ENCODE assay signal across 10 cellular contexts in the genomic region with DNA sequence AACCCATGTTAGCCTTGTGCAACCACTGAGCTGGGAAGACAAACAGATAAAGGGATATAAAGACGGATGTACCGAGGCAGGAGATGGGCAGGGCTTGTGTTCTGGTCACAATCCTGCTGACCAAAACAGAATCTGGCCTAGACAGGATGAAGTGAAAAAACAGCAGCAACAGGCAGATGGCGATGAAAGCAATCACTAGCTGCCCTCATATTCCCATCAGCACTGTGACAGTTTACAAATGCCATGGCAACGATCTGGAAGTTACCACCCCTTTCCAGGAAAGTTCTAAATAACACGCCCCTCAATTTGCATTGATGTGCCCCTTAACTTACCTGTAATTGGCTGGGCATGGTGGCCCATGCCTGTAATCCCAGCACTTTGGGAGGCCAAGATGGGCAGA. TPM values are rescaled to one million over a fixed set of nuclear protein-coding genes. Genes with fewer than 3 reads are reported as not detected.
DNase-seq lines count a peak whose midpoint lies in the region; ATAC-seq and TF ChIP-seq lines count a peak whose summit lies in the region.
"Had no signal": no experiment of that assay in that cellular context is flagged by ENCODE, and none has a peak within 500 bp of the region (broad histone marks: within the 10 kb centered on the region; RNA-seq: fewer than 3 reads in every experiment).

No MANE protein-coding gene starts in this region.

- POLR2A ChIA-PET in HEK293T (lab: Yijun Ruan, JAX) = no interaction called here

- CTCF ChIA-PET in HEK293T (lab: Yijun Ruan, JAX) = interaction anchor here (1.6 kb wide), 1 partner anchor 86 kb away, joined by 20 read pairs; no protein-coding TSS in a partner anchor

- peak; percentile 10 for DNase-seq in AG08396 (ENCODE audit: low spot score)
- peak; percentile 23 for DNase-seq in HEK293T (ENCODE audit: extremely low spot score)
- peak; percentile 44 for DNase-seq in SW480 (ENCODE audit: low spot score)
- peak; percentile 18 for DNase-seq in hepatic stellate cell (ENCODE audit: low spot score)
- DNase-seq in AG08395 (ENCODE audit: low spot score) = no peak
- no peak for DNase-seq in NCI-H69 (lab: John Stamatoyannopoulos, UW)
- DNase-seq in ureter (ENCODE audit: low spot score) = no peak
- DNase-seq: activated CD4-positive, alpha-beta T cell treated with anti-CD3 and anti-CD28 coated beads for 36 hours; CD8-positive, alpha-beta T cell had no signal

- ATAC-seq in GM19455 (IDR thresholded peaks at IDR 0.05; ENCODE audit: unreplicated experiment) = no peak
- ATAC-seq: activated CD4-positive, alpha-beta T cell treated with anti-CD3 and anti-CD28 coated beads for 36 hours; CD8-positive, alpha-beta T cell had no signal

TF ChIP-seq in HEK293T, 16 proteins besides CTCF, POLR2A, EP300 and RAD21:
- TF ChIP-seq LEF1 (IDR thresholded peaks at IDR 0.05; ENCODE audit: borderline replicate concordance) (no peak), ARNT (IDR thresholded peaks at IDR 0.05) (no peak)
- TF ChIP-seq, protein P1, sequence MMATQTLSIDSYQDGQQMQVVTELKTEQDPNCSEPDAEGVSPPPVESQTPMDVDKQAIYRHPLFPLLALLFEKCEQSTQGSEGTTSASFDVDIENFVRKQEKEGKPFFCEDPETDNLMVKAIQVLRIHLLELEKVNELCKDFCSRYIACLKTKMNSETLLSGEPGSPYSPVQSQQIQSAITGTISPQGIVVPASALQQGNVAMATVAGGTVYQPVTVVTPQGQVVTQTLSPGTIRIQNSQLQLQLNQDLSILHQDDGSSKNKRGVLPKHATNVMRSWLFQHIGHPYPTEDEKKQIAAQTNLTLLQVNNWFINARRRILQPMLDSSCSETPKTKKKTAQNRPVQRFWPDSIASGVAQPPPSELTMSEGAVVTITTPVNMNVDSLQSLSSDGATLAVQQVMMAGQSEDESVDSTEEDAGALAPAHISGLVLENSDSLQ (IDR thresholded peaks at IDR 0.05) = peak; percentile 33; the same call in 1 of the 2 replicates

RNA-seq across cellular contexts. Expression of gene CD46, which starts 40.6 kb away (rescaled TPM):
- 348 TPM for total RNA-seq in ureter

Comparison
In these comparisons a context has a peak if more than half of its experiments do, and no peak if none do; other contexts are left out.
1. DNase-seq: peak in AG08396 (single experiment), HEK293T (single experiment), SW480 (single experiment) and hepatic stellate cell (single experiment); none in AG08395 (single experiment), NCI-H69 (single experiment) and ureter (single experiment).